ENCODE assay signal across 19 cellular contexts in genomic region chr11:119863236-119863635, GRCh38.
"Had no signal": no experiment of that assay in that cellular context is flagged by ENCODE, and none has a peak within 500 bp of the region (broad histone marks: within the 10 kb centered on the region; RNA-seq: fewer than 3 reads in every experiment).

No MANE protein-coding gene starts in this region.

- H3K36me3 Mint-ChIP-seq: memory B cell had no signal

- H3K4me1 ChIP-seq: esophagus muscularis mucosa, gastroesophageal sphincter, heart right ventricle, left lung had no signal

- ATAC-seq: foreskin keratinocyte, gastroesophageal sphincter, heart right ventricle, left cardiac atrium, left lung, left ventricle myocardium superior had no signal

- H3K36me3 ChIP-seq: esophagus muscularis mucosa, gastroesophageal sphincter, heart right ventricle, left lung had no signal

- DNase-seq: dermis blood vessel endothelial cell; dorsolateral prefrontal cortex; effector CD4-positive, alpha-beta T cell; effector memory CD4-positive, alpha-beta T cell; foreskin keratinocyte; head of caudate nucleus; heart right ventricle; hippocampal formation; left cardiac atrium; left lung; left ventricle myocardium superior; mammary epithelial cell; mesendoderm; midbrain had no signal

- H3K4me1 Mint-ChIP-seq: memory B cell had no signal

- H3K4me3 Mint-ChIP-seq: memory B cell had no signal

- H3K4me3 ChIP-seq: coronary artery, dorsolateral prefrontal cortex, esophagus muscularis mucosa, gastroesophageal sphincter, heart right ventricle, left lung, lung had no signal

- H3K9me3 ChIP-seq: esophagus muscularis mucosa, gastroesophageal sphincter, heart right ventricle, left lung had no signal

- H3K27ac Mint-ChIP-seq: memory B cell had no signal

- H3K9me3 Mint-ChIP-seq: memory B cell had no signal

- H3K27ac ChIP-seq: coronary artery, dorsolateral prefrontal cortex, esophagus muscularis mucosa, foreskin keratinocyte, gastroesophageal sphincter, heart right ventricle, left lung had no signal
